Comparison of ENCODE assay signal across 18 cellular contexts in the genomic region with DNA sequence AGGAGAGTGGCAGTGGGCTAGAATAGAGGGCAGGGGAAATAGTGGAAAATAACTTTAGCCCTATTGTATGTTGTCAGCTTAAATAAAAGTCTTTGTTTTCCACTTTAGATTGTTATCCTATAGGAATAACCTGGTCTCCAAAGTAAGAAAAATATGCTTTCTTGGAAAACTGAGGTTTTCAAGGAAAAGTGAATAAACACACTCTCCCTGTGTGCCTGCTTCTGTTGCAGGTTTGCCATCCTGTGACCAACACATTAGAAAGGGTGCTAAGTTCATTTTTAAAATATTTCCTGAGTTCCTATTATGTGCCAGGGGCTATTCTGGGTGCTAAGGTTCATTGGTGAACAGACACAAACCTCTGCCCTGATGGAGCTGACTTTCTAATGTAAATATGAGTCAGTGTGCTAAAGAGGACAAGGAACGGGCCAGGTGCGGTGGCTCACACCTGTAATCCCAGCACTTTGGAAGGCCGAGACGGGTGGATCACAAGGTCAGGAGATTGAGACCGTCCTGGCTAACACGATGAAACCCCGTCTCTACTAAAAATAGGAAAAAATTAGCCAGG.
"Had no signal": no experiment of that assay in that cellular context is flagged by ENCODE, and none has a peak within 500 bp of the region (broad histone marks: within the 10 kb centered on the region; RNA-seq: fewer than 3 reads in every experiment).

No MANE protein-coding gene starts in this region.

- H3K4me3 ChIP-seq: breast epithelium, esophagus muscularis mucosa, stomach, thoracic aorta had no signal

- H3K4me1 ChIP-seq: breast epithelium had no signal

- H3K9ac ChIP-seq: parathyroid adenoma had no signal

- ATAC-seq: left ventricle myocardium superior, T-cell had no signal

- H3K9me3 Mint-ChIP-seq: T-cell had no signal

- H3K4me3 Mint-ChIP-seq: activated naive CD8-positive, alpha-beta T cell; T-cell had no signal

- DNase-seq: activated CD4-positive, alpha-beta T cell treated with anti-CD3 and anti-CD28 coated beads for 4 hours; activated CD8-positive, alpha-beta memory T cell treated with anti-CD3 and anti-CD28 coated beads for 24 hours; activated effector memory CD4-positive, alpha-beta T cell treated with Interleukin-2 at 50 U/mL for 16 hours; activated T-cell treated with anti-CD3 and anti-CD28 coated beads for 4 hours; anterior cingulate cortex; islet precursor cell; left ventricle myocardium superior; mesendoderm; stimulated activated CD4-positive, alpha-beta T cell treated with anti-CD3 and anti-CD28 coated beads, Interleukin-4, amount 100 ng/mL, for 1 hour; stimulated activated CD8-positive, alpha-beta memory T cell treated with anti-CD3 and anti-CD28 coated beads, Interleukin-4, amount 100 ng/mL, for 48 hours; stomach; T-cell; WERI-Rb-1 had no signal

- H3K27me3 Mint-ChIP-seq: activated naive CD8-positive, alpha-beta T cell; T-cell had no signal

- H3K27ac ChIP-seq: breast epithelium, esophagus muscularis mucosa, parathyroid adenoma, stomach, thoracic aorta, WERI-Rb-1 had no signal

- H3K27me3 ChIP-seq: breast epithelium, esophagus muscularis mucosa, stomach had no signal

- H3K36me3 ChIP-seq: breast epithelium, thoracic aorta, WERI-Rb-1 had no signal

- H2AFZ ChIP-seq: parathyroid adenoma had no signal

- H3K9me3 ChIP-seq: breast epithelium, esophagus muscularis mucosa, stomach, thoracic aorta had no signal
